8 cellular contexts compared by ENCODE assay signal in genomic region chr7:29684787-29685650, GRCh38.
A peak's percentile ranks its signal among the peaks of the same experiment; 100 is the strongest.
DNase-seq lines count a peak whose midpoint lies in the region; ATAC-seq and TF ChIP-seq lines count a peak whose summit lies in the region.

No MANE protein-coding gene starts in this region.

- H3K27me3 ChIP-seq in H7 (ENCODE audit: control insufficient read depth, insufficient read depth, low read length) (no peaks in the 10 kb centered on the region; the same call in 1 of the 2 replicates), brain microvascular endothelial cell (replicated peaks) (no peaks in the 10 kb centered on the region)

- peaks cover 3% of the 10 kb centered on the region for H3K4me1 Mint-ChIP-seq in T-helper 2 cell treated with Interferon-gamma antibody and Interleukin-4, amounts not matched to agents 5 μg/mL and 100 μg/mL, for 36 hours (ENCODE audit: low read depth)

- H3K27ac ChIP-seq in brain microvascular endothelial cell = no peak overlapping the region

- no peaks in the 10 kb centered on the region for H3K36me3 Mint-ChIP-seq in T-helper 2 cell treated with Interferon-gamma antibody and Interleukin-4, amounts not matched to agents 5 μg/mL and 100 μg/mL, for 36 hours (ENCODE audit: low read depth)

- H3K36me3 ChIP-seq in H7 (replicated peaks; ENCODE audit: control insufficient read depth, insufficient read depth, low read length) (no peaks in the 10 kb centered on the region), brain microvascular endothelial cell (replicated peaks) (no peaks in the 10 kb centered on the region)

- in situ Hi-C loops in G401 (cut with HindIII; ENCODE audit: low sequenced_read_pairs) = no loop called here
- in situ Hi-C loops in brain microvascular endothelial cell (cut with HindIII; ENCODE audit: low pct_ligation_motif_present, low sequenced_read_pairs) = no loop called here

- H3K27ac Mint-ChIP-seq in T-helper 2 cell treated with Interferon-gamma antibody and Interleukin-4, amounts not matched to agents 5 μg/mL and 100 μg/mL, for 36 hours = no peak overlapping the region

- H3K4me3 Mint-ChIP-seq in T-helper 2 cell treated with Interferon-gamma antibody and Interleukin-4, amounts not matched to agents 5 μg/mL and 100 μg/mL, for 36 hours = peak overlapping the region; percentile 84

- H3K9me3 Mint-ChIP-seq in T-helper 2 cell treated with Interferon-gamma antibody and Interleukin-4, amounts not matched to agents 5 μg/mL and 100 μg/mL, for 36 hours = no peaks in the 10 kb centered on the region

- peaks cover 38% of the 10 kb centered on the region for H3K27me3 Mint-ChIP-seq in T-helper 2 cell treated with Interferon-gamma antibody and Interleukin-4, amounts not matched to agents 5 μg/mL and 100 μg/mL, for 36 hours (ENCODE audit: low read depth)

- peak; percentile 74 for DNase-seq in G401 (ENCODE audit: low spot score)
- peak; percentile 77 for DNase-seq in H7
- peak; percentile 73 for DNase-seq in M059J (ENCODE audit: low read depth)
- peak; percentile 36 for DNase-seq in T-helper 2 cell treated with Interferon-gamma antibody and Interleukin-4, amounts not matched to agents 5 μg/mL and 100 μg/mL, for 36 hours (ENCODE audit: low spot score)
- DNase-seq in brain microvascular endothelial cell = peak; percentile 47
- DNase-seq in retinal pigment epithelial cell (ENCODE audit: low read depth) = peak; percentile 27

- no peak for ATAC-seq in GM18520 (IDR thresholded peaks at IDR 0.05; ENCODE audit: unreplicated experiment)

- no peak for TF ChIP-seq CTCF in brain microvascular endothelial cell (IDR thresholded peaks at IDR 0.05; ENCODE audit: low read depth, low read length, missing control alignments)
- TF ChIP-seq CTCF in retinal pigment epithelial cell (conservative IDR thresholded peaks at IDR 0.05; ENCODE audit: low read depth, low read length) = no peak

- H3K4me3 ChIP-seq in H7 (ENCODE audit: insufficient read depth, low read depth, low read length) (peak overlapping the region; percentile 67), brain microvascular endothelial cell (ENCODE audit: low read depth, low read length) (peak overlapping the region; percentile 72), iPS-11a (ENCODE audit: low read depth, low read length) (peak overlapping the region; percentile 57), retinal pigment epithelial cell (ENCODE audit: low read length) (peak overlapping the region; percentile 56)

Comparison
In these comparisons a context has a peak if more than half of its experiments do, and no peak if none do; other contexts are left out.
1. DNase-seq: peak in every context shown above with its lines; median percentile 77 in H7; 74 in G401; 73 in M059J; 47 in brain microvascular endothelial cell; 36 in T-helper 2 cell treated with Interferon-gamma antibody and Interleukin-4, amounts not matched to agents 5 μg/mL and 100 μg/mL, for 36 hours; 27 in retinal pigment epithelial cell.